1 cellular context compared by ENCODE assay signal in genomic region chr15:101520395-101520794, GRCh38.
TF ChIP-seq lines count a peak whose summit lies in the region.

No MANE protein-coding gene starts in this region.

TF ChIP-seq in H1, 55 proteins besides CTCF, POLR2A, EP300 and RAD21:
- no peak for TF ChIP-seq SUZ12 (IDR thresholded peaks at IDR 0.05; ENCODE audit: low read length)
- TF ChIP-seq CREB1 (IDR thresholded peaks at IDR 0.05), result no peak
- TF ChIP-seq CEBPB (IDR thresholded peaks at IDR 0.05; ENCODE audit: low read depth, low read length), result no peak
- TF ChIP-seq TCF12 (IDR thresholded peaks at IDR 0.05; ENCODE audit: low read depth, low read length), result no peak
- no peak for TF ChIP-seq NANOG (IDR thresholded peaks at IDR 0.05; ENCODE audit: insufficient read depth, low read depth, low read length, poor library complexity, severe bottlenecking)
- TF ChIP-seq GTF2F1 (IDR thresholded peaks at IDR 0.05; ENCODE audit: borderline replicate concordance, low read depth, low read length), result no peak
- no peak for TF ChIP-seq MAFK (IDR thresholded peaks at IDR 0.05; ENCODE audit: low read depth, low read length)
- no peak for TF ChIP-seq RFX5 (IDR thresholded peaks at IDR 0.05; ENCODE audit: borderline replicate concordance, low read depth, low read length)
- TF ChIP-seq USF2 (IDR thresholded peaks at IDR 0.05; ENCODE audit: low read length), result no peak
- no peak for TF ChIP-seq RBBP5 (IDR thresholded peaks at IDR 0.05; ENCODE audit: borderline replicate concordance, low read depth, low read length)
- no peak for TF ChIP-seq GABPA (IDR thresholded peaks at IDR 0.05; ENCODE audit: borderline replicate concordance, insufficient read depth, low read length)
- no peak for TF ChIP-seq SP4 (IDR thresholded peaks at IDR 0.05; ENCODE audit: low read length)
- TF ChIP-seq CHD2 (IDR thresholded peaks at IDR 0.05; ENCODE audit: low read length), result no peak
- TF ChIP-seq KDM1A (IDR thresholded peaks at IDR 0.05; ENCODE audit: borderline replicate concordance, low read length), result no peak
- TF ChIP-seq CTBP2 (IDR thresholded peaks at IDR 0.05; ENCODE audit: borderline replicate concordance, insufficient read depth, insufficient read length, low read length), result no peak
- TF ChIP-seq SRF (IDR thresholded peaks at IDR 0.05; ENCODE audit: low read depth, low read length), result no peak
- TF ChIP-seq BRCA1 (IDR thresholded peaks at IDR 0.05; ENCODE audit: low read depth, low read length), result no peak
- no peak for TF ChIP-seq ZNF274 (IDR thresholded peaks at IDR 0.05; ENCODE audit: borderline replicate concordance, extremely low read depth, low read length)
- no peak for TF ChIP-seq RXRA (IDR thresholded peaks at IDR 0.05; ENCODE audit: insufficient read depth, low read depth, low read length)
